Comparison of ENCODE assay signal across 7 cellular contexts in the genomic region with DNA sequence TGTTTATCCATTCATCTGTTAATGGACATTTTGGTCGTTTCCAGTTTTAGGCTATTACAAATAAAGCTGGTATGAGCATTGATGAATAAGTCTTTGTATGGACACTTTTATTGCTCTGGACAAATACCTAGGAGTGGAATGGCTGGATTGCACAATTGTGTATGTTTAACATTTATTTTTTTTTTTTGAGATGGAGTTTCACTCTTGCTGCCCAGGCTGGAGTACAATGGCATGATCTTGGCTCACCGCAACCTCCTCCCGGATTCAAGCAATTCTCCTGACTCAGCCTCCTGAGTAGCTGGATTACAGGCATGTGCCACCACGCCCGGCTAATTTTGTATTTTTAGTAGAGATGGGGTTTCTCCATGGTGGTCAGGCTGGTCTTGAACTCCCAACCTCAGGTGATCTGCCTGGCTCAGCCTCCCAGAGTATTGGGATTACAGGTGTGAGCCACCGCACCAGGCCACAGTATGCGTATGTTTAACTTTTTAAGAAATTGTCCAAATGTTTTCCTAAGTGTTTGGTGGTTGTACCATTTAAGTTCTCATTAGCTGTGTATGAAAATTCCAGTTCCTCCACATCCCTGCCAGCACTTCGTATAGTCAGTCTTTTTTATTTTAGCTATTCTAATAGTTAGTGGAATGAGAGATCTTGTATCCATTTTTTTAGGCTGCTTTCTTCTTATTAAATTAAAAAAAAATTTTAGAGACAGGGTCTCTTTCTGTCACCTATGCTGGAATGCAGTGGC.
A peak's percentile ranks its signal among the peaks of the same experiment; 100 is the strongest.
DNase-seq lines count a peak whose midpoint lies in the region; ATAC-seq and TF ChIP-seq lines count a peak whose summit lies in the region.
"Not testable (repeated sequence)": the region's sequence is repeated elsewhere in the genome, so short reads cannot be mapped to it uniquely, and the experiment has no call there.

No MANE protein-coding gene starts in this region.

- ATAC-seq in RWPE2 (ENCODE audit: low read depth): peak; percentile 92

- not testable (repeated sequence) for H4K12ac ChIP-seq in trophoblast cell (ENCODE audit: low read depth, low read length)

- peak overlapping the region; percentile 97 for H3K27ac ChIP-seq in RWPE2 (ENCODE audit: poor library complexity, severe bottlenecking)
- peak overlapping the region; percentile 93 for H3K27ac ChIP-seq in epithelial cell of prostate
- H3K27ac ChIP-seq in trophoblast cell (ENCODE audit: low read depth, low read length): not testable (repeated sequence)

- not testable (repeated sequence) for H3K36me3 ChIP-seq in RWPE2 (ENCODE audit: low read depth); trophoblast cell (ENCODE audit: control insufficient read depth in 1 of 2, insufficient read depth in 2 of 2, low read length in 2 of 2)

- H3K9ac ChIP-seq in trophoblast cell (ENCODE audit: low read length): not testable (repeated sequence)

- peaks cover 26% of the 10 kb centered on the region for H3K4me1 ChIP-seq in RWPE2 (ENCODE audit: insufficient read depth, poor library complexity, severe bottlenecking)
- H3K4me1 ChIP-seq in trophoblast cell (ENCODE audit: control insufficient read depth in 1 of 2, insufficient read depth in 2 of 2, low read length in 2 of 2): not testable (repeated sequence)

- peak overlapping the region; percentile 64 for H2BK12ac ChIP-seq in trophoblast cell (ENCODE audit: low read length)

- not testable (repeated sequence) for H3K79me1 ChIP-seq in trophoblast cell (ENCODE audit: low read length)

- not testable (repeated sequence) for H3K27me3 ChIP-seq in RWPE2 (ENCODE audit: insufficient read depth, poor library complexity, severe bottlenecking); trophoblast cell (ENCODE audit: insufficient read depth, low read length)

- not testable (repeated sequence) for H2AFZ ChIP-seq in trophoblast cell (ENCODE audit: insufficient read depth, low read length, poor library complexity)

- H4K91ac ChIP-seq in trophoblast cell (ENCODE audit: low read depth, low read length): not testable (repeated sequence)

- H3K4ac ChIP-seq in trophoblast cell (ENCODE audit: low read depth, low read length): not testable (repeated sequence)

- WGBS in trophoblast cell (ENCODE audit: extremely low coverage, insufficient coverage, insufficient read length): no CpG with 5 or more reads among the region's 8 CpGs

- H3K4me2 ChIP-seq in trophoblast cell (ENCODE audit: low read length): not testable (repeated sequence)

- TF ChIP-seq CTCF in RWPE2 (IDR thresholded peaks at IDR 0.05; ENCODE audit: poor library complexity, severe bottlenecking): not testable (repeated sequence)

- not testable (repeated sequence) for H3K4me3 ChIP-seq in RWPE2 (ENCODE audit: severe bottlenecking); trophoblast cell (ENCODE audit: low read depth, low read length)

- not testable (repeated sequence) for H3K79me2 ChIP-seq in trophoblast cell (ENCODE audit: control insufficient read depth, insufficient read depth, low read length, poor library complexity)

- DNase-seq in Daoy (ENCODE audit: low read depth): peak; percentile 40
- peak; percentile 92 for DNase-seq in HS-5 (ENCODE audit: low read depth)
- peak; percentile 82 for DNase-seq in RWPE2 (ENCODE audit: low spot score)
- peak; percentile 17 for DNase-seq in astrocyte of the hippocampus (ENCODE audit: low read depth, low spot score)
- DNase-seq in epithelial cell of prostate (ENCODE audit: low read depth, low spot score): peak; percentile 93
- DNase-seq in foreskin melanocyte: peak; percentile 50
- not testable (repeated sequence) for DNase-seq in trophoblast cell

- not testable (repeated sequence) for H2BK5ac ChIP-seq in trophoblast cell (ENCODE audit: low read depth, low read length, poor library complexity)

- not testable (repeated sequence) for H3K9me3 ChIP-seq in RWPE2 (ENCODE audit: severe bottlenecking); trophoblast cell (ENCODE audit: insufficient read depth, low read depth, low read length)

- H2AK5ac ChIP-seq in trophoblast cell (ENCODE audit: low read length): not testable (repeated sequence)

- H4K8ac ChIP-seq in trophoblast cell (ENCODE audit: low read depth, low read length): not testable (repeated sequence)

- H3K18ac ChIP-seq in trophoblast cell (ENCODE audit: low read length): not testable (repeated sequence)

- H2BK120ac ChIP-seq in trophoblast cell (ENCODE audit: insufficient read depth, low read length, poor library complexity): not testable (repeated sequence)

- H3K23ac ChIP-seq in trophoblast cell (ENCODE audit: low read length): not testable (repeated sequence)

- H3K14ac ChIP-seq in trophoblast cell (ENCODE audit: low read length): not testable (repeated sequence)
